Comparison of ENCODE assay signal across 24 cellular contexts in the genomic region with DNA sequence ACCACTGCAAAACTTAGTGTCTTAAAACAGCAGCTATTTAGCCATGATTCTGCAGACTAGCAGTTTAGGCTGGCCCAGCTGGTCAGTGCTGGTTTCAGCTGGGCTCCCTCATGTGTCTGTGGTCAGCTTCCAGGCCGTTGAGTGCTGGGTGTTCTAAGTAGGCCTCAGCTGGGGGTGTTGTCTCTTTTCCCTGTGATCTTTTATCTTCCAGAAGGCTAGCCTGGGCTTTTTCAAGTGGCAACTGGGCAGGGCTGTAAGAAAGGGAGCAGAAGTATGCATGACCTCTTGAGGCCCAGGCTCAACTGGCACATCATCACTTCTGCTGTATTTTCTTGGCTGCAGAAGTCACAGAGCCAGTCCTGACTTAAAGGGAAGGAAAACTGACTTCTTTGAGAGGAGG.
DNase-seq lines count a peak whose midpoint lies in the region; ATAC-seq and TF ChIP-seq lines count a peak whose summit lies in the region.
"Had no signal": no experiment of that assay in that cellular context is flagged by ENCODE, and none has a peak within 500 bp of the region (broad histone marks: within the 10 kb centered on the region; RNA-seq: fewer than 3 reads in every experiment).

No MANE protein-coding gene starts in this region.

- peaks cover 9% of the 10 kb centered on the region for H3K27me3 ChIP-seq in adipocyte (replicated peaks; ENCODE audit: control insufficient read depth, insufficient read depth, low read length)
- H3K27me3 ChIP-seq: BE2C, SJCRH30, upper lobe of left lung had no signal

- peak overlapping the region; percentile 60 for H3K27ac Mint-ChIP-seq in mesothelial cell of epicardium
- H3K27ac Mint-ChIP-seq: activated CD4-positive, alpha-beta memory T cell treated with anti-CD3 and anti-CD28 coated beads for 36 hours; activated naive CD8-positive, alpha-beta T cell treated with anti-CD3 and anti-CD28 coated beads, Interleukin-2, amount 10 ng/mL, durations not matched to agents 7 days and 5 days had no signal

- DNase-seq in AG20443 (ENCODE audit: low spot score) (peak; percentile 17), adipocyte (ENCODE audit: low read depth) (peak; percentile 26), glomerular visceral epithelial cell (ENCODE audit: extremely low spot score) (peak; percentile 13), mesothelial cell of epicardium (ENCODE audit: low spot score in 2 of 2, unreplicated experiment in 2 of 2) (no peak)
- DNase-seq in stimulated activated naive CD4-positive, alpha-beta T cell (lab: John Stamatoyannopoulos, UW), result no peak
- DNase-seq: activated CD4-positive, alpha-beta memory T cell treated with anti-CD3 and anti-CD28 coated beads for 36 hours; activated CD8-positive, alpha-beta memory T cell treated with anti-CD3 and anti-CD28 coated beads, Interleukin-2, amount 50 U/mL, for 48 hours; activated naive CD8-positive, alpha-beta T cell treated with anti-CD3 and anti-CD28 coated beads, Interleukin-2, amount 10 ng/mL, durations not matched to agents 7 days and 5 days; BE2C; GF-D8; left colon; NCI-H2171 treated with DMSO at 0.1 percent for 48 hours; NCI-H526; SJCRH30; stimulated activated CD8-positive, alpha-beta memory T cell treated with anti-CD3 and anti-CD28 coated beads, Interleukin-4, amount 100 ng/mL, for 48 hours; T-helper 1 cell had no signal

- H3K36me3 ChIP-seq in adipocyte (ENCODE audit: control insufficient read depth, insufficient read depth, low read length, severe bottlenecking), result no peaks in the 10 kb centered on the region
- H3K36me3 ChIP-seq: BE2C, SJCRH30, upper lobe of left lung had no signal

- H3K9me3 ChIP-seq in adipocyte (ENCODE audit: control insufficient read depth, low read length), result no peaks in the 10 kb centered on the region
- H3K9me3 ChIP-seq: BE2C, SJCRH30, upper lobe of left lung had no signal

- ATAC-seq in GM19455 (IDR thresholded peaks at IDR 0.05; ENCODE audit: unreplicated experiment), result no peak
- ATAC-seq in GM21717 (IDR thresholded peaks at IDR 0.05; ENCODE audit: unreplicated experiment), result no peak
- no peak for ATAC-seq in HG03135 (IDR thresholded peaks at IDR 0.05; ENCODE audit: unreplicated experiment)
- ATAC-seq: activated CD4-positive, CD25-positive, alpha-beta regulatory T cell treated with anti-CD3 and anti-CD28 coated beads, Interleukin-2, amount 50 U/mL, for 24 hours; esophagus mucosa; left colon had no signal

- peaks cover 11% of the 10 kb centered on the region for H3K4me1 Mint-ChIP-seq in mesothelial cell of epicardium
- H3K4me1 Mint-ChIP-seq: activated naive CD8-positive, alpha-beta T cell treated with anti-CD3 and anti-CD28 coated beads, Interleukin-2, amount 10 ng/mL, durations not matched to agents 7 days and 5 days had no signal

- no peaks in the 10 kb centered on the region for H3K4me1 ChIP-seq in adipocyte (ENCODE audit: control insufficient read depth, insufficient read depth, low read length)
- H3K4me1 ChIP-seq: SJCRH30 had no signal

- H3K27me3 Mint-ChIP-seq in mesothelial cell of epicardium (ENCODE audit: low read depth), result no peaks in the 10 kb centered on the region

- TF ChIP-seq CTCF in mesothelial cell of epicardium (IDR thresholded peaks at IDR 0.05; ENCODE audit: unreplicated experiment), result no peak

- H3K9me3 Mint-ChIP-seq in mesothelial cell of epicardium, result no peaks in the 10 kb centered on the region
- H3K9me3 Mint-ChIP-seq: activated CD4-positive, alpha-beta memory T cell treated with anti-CD3 and anti-CD28 coated beads for 36 hours; activated naive CD8-positive, alpha-beta T cell treated with anti-CD3 and anti-CD28 coated beads, Interleukin-2, amount 10 ng/mL, durations not matched to agents 7 days and 5 days; neural crest cell had no signal

- no peak overlapping the region for H3K4me3 Mint-ChIP-seq in mesothelial cell of epicardium
- H3K4me3 Mint-ChIP-seq: activated CD4-positive, alpha-beta memory T cell treated with anti-CD3 and anti-CD28 coated beads for 36 hours; activated naive CD8-positive, alpha-beta T cell treated with anti-CD3 and anti-CD28 coated beads, Interleukin-2, amount 10 ng/mL, durations not matched to agents 7 days and 5 days; brain; neural crest cell had no signal

- H3K4me3 ChIP-seq in adipocyte (ENCODE audit: low read length), result no peak overlapping the region
- H3K4me3 ChIP-seq: SJCRH30, upper lobe of left lung had no signal

- H3K9ac ChIP-seq in adipocyte (ENCODE audit: low read length), result no peak overlapping the region

- no peaks in the 10 kb centered on the region for H3K36me3 Mint-ChIP-seq in mesothelial cell of epicardium
- H3K36me3 Mint-ChIP-seq: activated CD4-positive, alpha-beta memory T cell treated with anti-CD3 and anti-CD28 coated beads for 36 hours; activated naive CD8-positive, alpha-beta T cell treated with anti-CD3 and anti-CD28 coated beads, Interleukin-2, amount 10 ng/mL, durations not matched to agents 7 days and 5 days; brain had no signal

Comparison
In these comparisons a context has a peak if more than half of its experiments do, and no peak if none do; other contexts are left out.
1. DNase-seq: peak in AG20443 (single experiment), adipocyte (single experiment) and glomerular visceral epithelial cell (single experiment); none in mesothelial cell of epicardium (0 of 2) and stimulated activated naive CD4-positive, alpha-beta T cell (0 of 6).